10 cellular contexts compared by ENCODE assay signal in genomic region chr11:114076974-114077373, GRCh38. TPM values are rescaled to one million over a fixed set of nuclear protein-coding genes. Genes with fewer than 3 reads are reported as not detected.
DNase-seq lines count a peak whose midpoint lies in the region; ATAC-seq and TF ChIP-seq lines count a peak whose summit lies in the region.
"Had no signal": no experiment of that assay in that cellular context is flagged by ENCODE, and none has a peak within 500 bp of the region (broad histone marks: within the 10 kb centered on the region; RNA-seq: fewer than 3 reads in every experiment).

No MANE protein-coding gene starts in this region.

- intact Hi-C loops in prostate gland (cut with DNase I) = no loop called here

- no peaks in the 10 kb centered on the region for H3K27me3 ChIP-seq in prostate gland (replicated peaks; ENCODE audit: insufficient read depth)

- peaks cover 12 to 13% of the 10 kb centered on the region in 2 donors for H3K36me3 ChIP-seq in prostate gland

- H3K4me1 ChIP-seq in prostate gland (replicated peaks) = peaks cover 66% of the 10 kb centered on the region
- H3K4me1 ChIP-seq: A549 had no signal

- no peaks in the 10 kb centered on the region for H3K9me3 Mint-ChIP-seq in activated naive CD4-positive, alpha-beta T cell treated with anti-CD3 and anti-CD28 coated beads, Interleukin-2, amount 50 U/mL, for 72 hours

- H3K36me3 Mint-ChIP-seq in activated naive CD4-positive, alpha-beta T cell treated with anti-CD3 and anti-CD28 coated beads, Interleukin-2, amount 50 U/mL, for 72 hours = no peaks in the 10 kb centered on the region

- DNase-seq in NCI-H2107 treated with DMSO at 0.1 percent for 48 hours (lab: John Stamatoyannopoulos, UW; ENCODE audit: unreplicated experiment) (peak; percentile 12), NCI-H2107 (lab: John Stamatoyannopoulos, UW) (no peak), NCI-H146 treated with DMSO at 0.1 percent for 48 hours (lab: John Stamatoyannopoulos, UW; ENCODE audit: unreplicated experiment) (peak; percentile 54), prostate gland (ENCODE audit: low spot score) (no peak), OCI-M2 (lab: John Stamatoyannopoulos, UW; ENCODE audit: unreplicated experiment) (no peak), hippocampal formation (lab: John Stamatoyannopoulos, UW) (no peak)
- no peak for DNase-seq in activated naive CD4-positive, alpha-beta T cell treated with anti-CD3 and anti-CD28 coated beads, Interleukin-2, amount 50 U/mL, for 72 hours (ENCODE audit: low spot score in 2 of 2)
- DNase-seq: nucleus accumbens had no signal

- TF ChIP-seq POLR2A in prostate gland (IDR thresholded peaks at IDR 0.05) = no peak

- no peak for TF ChIP-seq CTCF in prostate gland (IDR thresholded peaks at IDR 0.05)

- 54% methylated on average over 2 of the region's 2 CpGs for WGBS in prostate gland

- ATAC-seq in activated naive CD4-positive, alpha-beta T cell treated with anti-CD3 and anti-CD28 coated beads, Interleukin-2, amount 50 U/mL, for 72 hours = no peak
- no peak for ATAC-seq in GM19452 (IDR thresholded peaks at IDR 0.05; ENCODE audit: unreplicated experiment)
- ATAC-seq: A549 had no signal

- no peaks in the 10 kb centered on the region for H3K9me3 ChIP-seq in prostate gland
- H3K9me3 ChIP-seq: A549 had no signal

- H3K27ac ChIP-seq in prostate gland = peak overlapping the region; percentile 31 to 69
- H3K27ac ChIP-seq: A549 had no signal

- peak overlapping the region; percentile 35 to 56 for H3K27ac Mint-ChIP-seq in activated naive CD4-positive, alpha-beta T cell treated with anti-CD3 and anti-CD28 coated beads, Interleukin-2, amount 50 U/mL, for 72 hours

- H3K4me3 ChIP-seq in prostate gland = no peak overlapping the region
- H3K4me3 ChIP-seq: A549 had no signal

RNA-seq across cellular contexts. Expression of gene ZBTB16, which starts 17.5 kb away (rescaled TPM):
- total RNA-seq in activated naive CD4-positive, alpha-beta T cell treated with anti-CD3 and anti-CD28 coated beads, Interleukin-2, amount 50 U/mL, for 72 hours = 1 to 10 TPM in 1 of 2 donors, under 1 TPM in 1; 0.99 to 3.1 TPM
- 100 to 1,000 TPM; 171 to 230 TPM for total RNA-seq in prostate gland

Comparison
In these comparisons a context has a peak if more than half of its experiments do, and no peak if none do; other contexts are left out.
1. DNase-seq: peak in NCI-H2107 treated with DMSO at 0.1 percent for 48 hours (single experiment) and NCI-H146 treated with DMSO at 0.1 percent for 48 hours (single experiment); none in NCI-H2107 (single experiment), activated naive CD4-positive, alpha-beta T cell treated with anti-CD3 and anti-CD28 coated beads, Interleukin-2, amount 50 U/mL, for 72 hours (0 of 2), prostate gland (single experiment), OCI-M2 (single experiment) and hippocampal formation (0 of 2).
2. RNA of gene ZBTB16, which starts 17.5 kb away (total RNA-seq): 171 to 230 TPM in prostate gland; 0.99 to 3.1 TPM in activated naive CD4-positive, alpha-beta T cell treated with anti-CD3 and anti-CD28 coated beads, Interleukin-2, amount 50 U/mL, for 72 hours; every median in the first group is over 10 times any median in the second.